Comparison of ENCODE assay signal across 10 cellular contexts in genomic region chr3:31968391-31968926, GRCh38. TPM values are rescaled to one million over a fixed set of nuclear protein-coding genes. Genes with fewer than 3 reads are reported as not detected.
DNase-seq lines count a peak whose midpoint lies in the region; ATAC-seq, FAIRE-seq and TF ChIP-seq lines count a peak whose summit lies in the region.
"Had no signal": no experiment of that assay in that cellular context is flagged by ENCODE, and none has a peak within 500 bp of the region (broad histone marks: within the 10 kb centered on the region; RNA-seq: fewer than 3 reads in every experiment).

No MANE protein-coding gene starts in this region.

- CTCF ChIA-PET in AG04450 (lab: Charles Lee) = no interaction called here
- CTCF ChIA-PET in endothelial cell of umbilical vein (lab: Charles Lee) = interaction anchor here (0.8 to 2.0 kb wide), 4 partner anchors 10 to 176 kb away, joined by 3 to 7 read pairs (median 5); partner anchors contain the start of genes OSBPL10 and ZNF860

- H3K27me3 ChIP-seq in AG04450 (ENCODE audit: control insufficient read depth, insufficient read depth, low read length) = no peaks in the 10 kb centered on the region
- no peaks in the 10 kb centered on the region for H3K27me3 ChIP-seq in MG63
- no peaks in the 10 kb centered on the region for H3K27me3 ChIP-seq in endothelial cell of umbilical vein (ENCODE audit: control insufficient read depth in 2 of 2, insufficient read depth in 2 of 2, low read length in 2 of 2)
- no peaks in the 10 kb centered on the region for H3K27me3 ChIP-seq in neural progenitor cell

- H3K4me3 Mint-ChIP-seq in neural progenitor cell = no peak overlapping the region

- POLR2A ChIA-PET in AG04450 (lab: Yijun Ruan, JAX) = no interaction called here
- POLR2A ChIA-PET in endothelial cell of umbilical vein (lab: Charles Lee) = no interaction called here

- no peak overlapping the region for H3K27ac Mint-ChIP-seq in neural progenitor cell

- H2AFZ ChIP-seq in endothelial cell of umbilical vein (ENCODE audit: low read depth, low read length) (no peak overlapping the region), neural progenitor cell (replicated peaks) (no peak overlapping the region)

- H3K4me3 ChIP-seq in AG04450 (ENCODE audit: low read depth, low read length) (peak overlapping the region; percentile 36; the same call in 1 of the 2 replicates), MG63 (peak overlapping the region; percentile 17), endothelial cell of umbilical vein (replicated peaks in 1 of 3; ENCODE audit: insufficient read depth in 1 of 3, low read depth in 1 of 3, low read length in 3 of 3) (peak overlapping the region in 1 of 3 experiments; percentile 24), neural progenitor cell (no peak overlapping the region)

- no peaks in the 10 kb centered on the region for H3K9me3 ChIP-seq in AG04450 (ENCODE audit: control insufficient read depth, insufficient read depth, low read length)
- no peaks in the 10 kb centered on the region for H3K9me3 ChIP-seq in MG63
- H3K9me3 ChIP-seq in endothelial cell of umbilical vein (replicated peaks; ENCODE audit: control insufficient read depth, insufficient read depth, low read length) = no peaks in the 10 kb centered on the region
- H3K9me3 ChIP-seq in neural progenitor cell (ENCODE audit: low read depth) = no peaks in the 10 kb centered on the region

- H3F3A ChIP-seq in neural progenitor cell (ENCODE audit: low read depth) = peaks cover 14% of the 10 kb centered on the region

- H3K27ac ChIP-seq in AG04450 (ENCODE audit: low read depth, low read length) (peak overlapping the region; percentile 80), endothelial cell of umbilical vein (ENCODE audit: insufficient read depth, low read depth, low read length) (peak overlapping the region; percentile 62), neural progenitor cell (peak overlapping the region; percentile 69)
- H3K27ac ChIP-seq: HL-60 had no signal

- TF ChIP-seq POLR2A in endothelial cell of umbilical vein (IDR thresholded peaks at IDR 0.05; ENCODE audit: low read depth, low read length) = no peak

- peaks cover 14% of the 10 kb centered on the region for H3K4me1 Mint-ChIP-seq in neural progenitor cell

- peaks cover 6% of the 10 kb centered on the region for H3K27me3 Mint-ChIP-seq in neural progenitor cell (ENCODE audit: insufficient read depth, low read depth)

- H3K4me1 ChIP-seq in endothelial cell of umbilical vein (ENCODE audit: control insufficient read depth, extremely low read depth, insufficient read depth, low read length) (peaks cover 43% of the 10 kb centered on the region), neural progenitor cell (peaks cover 23% of the 10 kb centered on the region)

- H3K79me2 ChIP-seq in endothelial cell of umbilical vein (ENCODE audit: control insufficient read depth, insufficient read depth, low read length) (peaks cover 48% of the 10 kb centered on the region), neural progenitor cell (ENCODE audit: low read depth) (peaks cover 5% of the 10 kb centered on the region)

- TSS peak; percentile 5 for BruUV-seq in endothelial cell of umbilical vein (replicated peaks; lab: Mats Ljungman, UMichigan)

- H3K36me3 ChIP-seq in MG63 (no peaks in the 10 kb centered on the region), endothelial cell of umbilical vein (ENCODE audit: control insufficient read depth in 2 of 2, extremely low read depth in 1 of 2, insufficient read depth in 2 of 2, low read length in 2 of 2) (no peaks in the 10 kb centered on the region), neural progenitor cell (no peaks in the 10 kb centered on the region)

- H3K9ac ChIP-seq in endothelial cell of umbilical vein (replicated peaks; ENCODE audit: extremely low read depth, insufficient read depth, low read length) (peak overlapping the region; percentile 25), neural progenitor cell (no peak overlapping the region)

- DNase-seq in AG04450 (ENCODE audit: low read depth, low spot score) (no peak), MG63 (no peak), endothelial cell of umbilical vein (ENCODE audit: low read depth, low spot score) (peak; percentile 78), neural progenitor cell (ENCODE audit: low spot score) (no peak), COLO668 (lab: John Stamatoyannopoulos, UW; ENCODE audit: unreplicated experiment) (no peak), NCI-H1092 treated with DMSO at 0.1 percent for 48 hours (lab: John Stamatoyannopoulos, UW) (no peak), NCI-H69 (lab: John Stamatoyannopoulos, UW) (no peak)
- DNase-seq: activated gamma-delta T cell had no signal

- H3K4me2 ChIP-seq in endothelial cell of umbilical vein (ENCODE audit: insufficient read depth, low read length) (peak overlapping the region; percentile 80), neural progenitor cell (peak overlapping the region; percentile 40)

- FAIRE-seq in endothelial cell of umbilical vein (lab: Jason Lieb, UNC) = peak; percentile 93

- intact Hi-C loops in endothelial cell of umbilical vein (cut with micrococcal nuclease) = loop anchor here (1.0 to 5.0 kb wide), 3 partner anchors 13 to 174 kb away; partner anchors contain the start of genes OSBPL10 and ZNF860

- dilution Hi-C loops in endothelial cell of umbilical vein (cut with MboI; ENCODE audit: extremely low pct_ligation_motif_present, low sequenced_read_pairs) = no loop called here

- no peaks in the 10 kb centered on the region for H3K36me3 Mint-ChIP-seq in neural progenitor cell

- H4K20me1 ChIP-seq in endothelial cell of umbilical vein (replicated peaks; ENCODE audit: control insufficient read depth, extremely low read depth, insufficient read depth, low read length) (no peaks in the 10 kb centered on the region), neural progenitor cell (ENCODE audit: low read depth) (no peaks in the 10 kb centered on the region)

- H3K9me3 Mint-ChIP-seq in neural progenitor cell = no peaks in the 10 kb centered on the region

- TF ChIP-seq CTCF in AG04450 (IDR thresholded peaks at IDR 0.05; ENCODE audit: low read depth, low read length) = no peak
- TF ChIP-seq CTCF in endothelial cell of umbilical vein (IDR thresholded peaks at IDR 0.05; ENCODE audit: extremely low read depth in 1 of 2, insufficient read depth in 1 of 2, low read depth in 1 of 2, low read length in 2 of 2) = no peak
- TF ChIP-seq CTCF in neural progenitor cell (IDR thresholded peaks at IDR 0.05) = no peak

- no peak for ATAC-seq in GM18870 (IDR thresholded peaks at IDR 0.05; ENCODE audit: unreplicated experiment)

- no peaks in the 10 kb centered on the region for H3K9me1 ChIP-seq in endothelial cell of umbilical vein (replicated peaks; ENCODE audit: control insufficient read depth, extremely low read depth, insufficient read depth, low read length)

TF ChIP-seq in endothelial cell of umbilical vein, 7 proteins besides CTCF, POLR2A, EP300 and RAD21:
- no peak for TF ChIP-seq EZH2 (IDR thresholded peaks at IDR 0.05; ENCODE audit: borderline replicate concordance, low read depth, low read length, severe bottlenecking)
- no peak for TF ChIP-seq MAX (IDR thresholded peaks at IDR 0.05; ENCODE audit: insufficient read depth, insufficient read length)
- peak; percentile 41 for TF ChIP-seq JUN (IDR thresholded peaks at IDR 0.05; ENCODE audit: borderline replicate concordance, insufficient read depth, insufficient read length, low read depth)
- no peak for TF ChIP-seq MYC (IDR thresholded peaks at IDR 0.05; ENCODE audit: low read depth, low read length)
- TF ChIP-seq POLR2AphosphoS5 (IDR thresholded peaks at IDR 0.05; ENCODE audit: insufficient read depth, low read depth, low read length) = peak; percentile 21
- TF ChIP-seq FOS (IDR thresholded peaks at IDR 0.05; ENCODE audit: borderline replicate concordance, insufficient read depth, low read length) = peak; percentile 63
- TF ChIP-seq GATA2 (IDR thresholded peaks at IDR 0.05; ENCODE audit: insufficient read depth, insufficient read length, low read depth, low read length) = peak; percentile 30

RNA-seq across cellular contexts. Expression of gene OSBPL10, which starts 12.6 kb away (rescaled TPM):
- polyA plus RNA-seq in AG04450 (2011; rRNA removed) (12.3 and 13.2 TPM in 2 replicates), endothelial cell of umbilical vein (9.4 and 10.8 TPM in 2 replicates)
- polyA minus RNA-seq in AG04450 (2011; rRNA and poly(A)+ RNA removed) = 24.2 and 27.5 TPM in 2 replicates
- 2.5 and 3.7 TPM in 2 replicates for total RNA-seq in MG63 (2014; rRNA removed; shearing (Covaris generic); ENCODE audit: low replicate concordance)
- total RNA-seq in endothelial cell of umbilical vein (37.1 and 47.6 TPM in 2 replicates), neural progenitor cell (ENCODE audit: low replicate concordance) (5.1 and 8.4 TPM in 2 replicates)
- 13.4 and 13.7 TPM in 2 replicates for polyA plus RNA-seq in endothelial cell of umbilical vein (2011; cell fraction: cytosol; rRNA removed)
- polyA plus RNA-seq in endothelial cell of umbilical vein (2011; cell fraction: nucleus; rRNA removed) = 21.8 and 26.4 TPM in 2 replicates
- polyA plus RNA-seq in endothelial cell of umbilical vein (2012) = 17.3 and 26.7 TPM in 2 replicates
- polyA minus RNA-seq in endothelial cell of umbilical vein = 24.2 and 28.3 TPM in 2 replicates
- polyA minus RNA-seq in endothelial cell of umbilical vein (2011; cell fraction: cytosol; rRNA and poly(A)+ RNA removed) = 24.9 TPM
- polyA minus RNA-seq in endothelial cell of umbilical vein (2011; cell fraction: nucleus; rRNA and poly(A)+ RNA removed) = 48.7 and 49.5 TPM in 2 replicates

RNA-seq across cellular contexts. Expression of gene ZNF860, which starts 13.1 kb away (rescaled TPM):
- polyA plus RNA-seq in AG04450 (2011; rRNA removed) = 0.48 and 0.63 TPM in 2 replicates
- 0.60 and 0.74 TPM in 2 replicates for polyA minus RNA-seq in AG04450 (2011; rRNA and poly(A)+ RNA removed)
- total RNA-seq in MG63 (2014; rRNA removed; shearing (Covaris generic); ENCODE audit: low replicate concordance) = not detected in 2 replicates
- total RNA-seq in endothelial cell of umbilical vein = 0.73 and 1.0 TPM in 2 replicates
- 0.19 and 0.29 TPM in 2 replicates for polyA plus RNA-seq in endothelial cell of umbilical vein
- polyA plus RNA-seq in endothelial cell of umbilical vein (2011; cell fraction: cytosol; rRNA removed) = 0.28 and 0.32 TPM in 2 replicates
- polyA plus RNA-seq in endothelial cell of umbilical vein (2011; cell fraction: nucleus; rRNA removed) = 0.50 and 1.4 TPM in 2 replicates
- 0.27 and 0.58 TPM in 2 replicates for polyA plus RNA-seq in endothelial cell of umbilical vein (2012)
- polyA minus RNA-seq in endothelial cell of umbilical vein = 0.07 and 0.32 TPM in 2 replicates
- 3.4 TPM for polyA minus RNA-seq in endothelial cell of umbilical vein (2011; cell fraction: cytosol; rRNA and poly(A)+ RNA removed)
- polyA minus RNA-seq in endothelial cell of umbilical vein (2011; cell fraction: nucleus; rRNA and poly(A)+ RNA removed) = 0.38 and 0.72 TPM in 2 replicates
- total RNA-seq in neural progenitor cell (ENCODE audit: low replicate concordance) = 0.22 and 0.43 TPM in 2 replicates
